In the genomic region with DNA sequence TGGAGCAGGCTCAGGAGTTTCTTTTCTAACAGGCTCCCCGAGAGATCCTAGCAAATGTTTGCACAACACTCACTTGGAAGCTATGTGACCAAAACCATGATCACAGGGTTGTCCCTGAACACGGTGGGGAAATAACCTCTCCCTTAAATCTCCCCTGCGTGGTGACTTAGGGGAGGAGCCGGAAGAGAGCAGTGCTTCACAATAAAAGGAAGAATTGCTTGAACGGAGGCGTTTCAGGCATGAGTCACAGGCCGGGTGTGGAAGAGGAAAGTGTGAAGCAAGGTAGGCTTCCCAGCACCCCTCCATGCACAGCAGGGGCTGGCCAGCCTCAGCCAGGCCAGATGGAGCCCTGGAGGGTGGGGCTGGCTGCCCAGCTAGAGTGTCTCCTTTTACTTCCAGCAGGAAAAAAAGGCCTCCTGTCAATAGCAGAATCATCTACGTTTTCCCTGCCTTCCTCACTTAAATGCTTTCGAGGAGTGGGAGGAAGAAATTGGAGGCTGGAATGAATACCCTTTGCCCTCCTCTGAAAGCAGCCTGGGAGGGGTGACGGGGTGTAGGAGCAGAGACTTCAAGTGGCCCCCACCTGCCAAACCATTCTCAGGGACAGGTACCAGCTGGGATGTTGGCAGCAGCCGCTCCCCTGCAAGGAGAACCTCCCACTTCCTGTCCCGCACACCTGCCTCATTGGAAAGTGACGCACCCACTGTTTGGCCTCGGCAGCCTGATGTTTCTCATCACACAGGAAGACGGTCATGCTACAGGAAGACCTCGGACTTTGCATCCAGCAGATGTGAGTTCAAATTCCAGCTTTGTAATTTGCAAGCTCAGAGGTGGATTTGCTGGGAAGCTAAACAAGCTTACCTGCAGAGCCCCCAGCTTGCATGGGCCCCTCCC, we compare ENCODE assay signal across 1 cellular context.
TF ChIP-seq lines count a peak whose summit lies in the region.

No MANE protein-coding gene starts in this region.

TF ChIP-seq in GM12878, 131 proteins besides CTCF, POLR2A, EP300 and RAD21 (continued from another document and continues in another):
- TF ChIP-seq, protein P1, sequence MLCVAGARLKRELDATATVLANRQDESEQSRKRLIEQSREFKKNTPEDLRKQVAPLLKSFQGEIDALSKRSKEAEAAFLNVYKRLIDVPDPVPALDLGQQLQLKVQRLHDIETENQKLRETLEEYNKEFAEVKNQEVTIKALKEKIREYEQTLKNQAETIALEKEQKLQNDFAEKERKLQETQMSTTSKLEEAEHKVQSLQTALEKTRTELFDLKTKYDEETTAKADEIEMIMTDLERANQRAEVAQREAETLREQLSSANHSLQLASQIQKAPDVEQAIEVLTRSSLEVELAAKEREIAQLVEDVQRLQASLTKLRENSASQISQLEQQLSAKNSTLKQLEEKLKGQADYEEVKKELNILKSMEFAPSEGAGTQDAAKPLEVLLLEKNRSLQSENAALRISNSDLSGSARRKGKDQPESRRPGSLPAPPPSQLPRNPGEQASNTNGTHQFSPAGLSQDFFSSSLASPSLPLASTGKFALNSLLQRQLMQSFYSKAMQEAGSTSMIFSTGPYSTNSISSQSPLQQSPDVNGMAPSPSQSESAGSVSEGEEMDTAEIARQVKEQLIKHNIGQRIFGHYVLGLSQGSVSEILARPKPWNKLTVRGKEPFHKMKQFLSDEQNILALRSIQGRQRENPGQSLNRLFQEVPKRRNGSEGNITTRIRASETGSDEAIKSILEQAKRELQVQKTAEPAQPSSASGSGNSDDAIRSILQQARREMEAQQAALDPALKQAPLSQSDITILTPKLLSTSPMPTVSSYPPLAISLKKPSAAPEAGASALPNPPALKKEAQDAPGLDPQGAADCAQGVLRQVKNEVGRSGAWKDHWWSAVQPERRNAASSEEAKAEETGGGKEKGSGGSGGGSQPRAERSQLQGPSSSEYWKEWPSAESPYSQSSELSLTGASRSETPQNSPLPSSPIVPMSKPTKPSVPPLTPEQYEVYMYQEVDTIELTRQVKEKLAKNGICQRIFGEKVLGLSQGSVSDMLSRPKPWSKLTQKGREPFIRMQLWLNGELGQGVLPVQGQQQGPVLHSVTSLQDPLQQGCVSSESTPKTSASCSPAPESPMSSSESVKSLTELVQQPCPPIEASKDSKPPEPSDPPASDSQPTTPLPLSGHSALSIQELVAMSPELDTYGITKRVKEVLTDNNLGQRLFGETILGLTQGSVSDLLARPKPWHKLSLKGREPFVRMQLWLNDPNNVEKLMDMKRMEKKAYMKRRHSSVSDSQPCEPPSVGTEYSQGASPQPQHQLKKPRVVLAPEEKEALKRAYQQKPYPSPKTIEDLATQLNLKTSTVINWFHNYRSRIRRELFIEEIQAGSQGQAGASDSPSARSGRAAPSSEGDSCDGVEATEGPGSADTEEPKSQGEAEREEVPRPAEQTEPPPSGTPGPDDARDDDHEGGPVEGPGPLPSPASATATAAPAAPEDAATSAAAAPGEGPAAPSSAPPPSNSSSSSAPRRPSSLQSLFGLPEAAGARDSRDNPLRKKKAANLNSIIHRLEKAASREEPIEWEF (IDR thresholded peaks at IDR 0.05; ENCODE audit: insufficient replicate concordance, low read depth, low read length) = no peak
- TF ChIP-seq, protein P2, sequence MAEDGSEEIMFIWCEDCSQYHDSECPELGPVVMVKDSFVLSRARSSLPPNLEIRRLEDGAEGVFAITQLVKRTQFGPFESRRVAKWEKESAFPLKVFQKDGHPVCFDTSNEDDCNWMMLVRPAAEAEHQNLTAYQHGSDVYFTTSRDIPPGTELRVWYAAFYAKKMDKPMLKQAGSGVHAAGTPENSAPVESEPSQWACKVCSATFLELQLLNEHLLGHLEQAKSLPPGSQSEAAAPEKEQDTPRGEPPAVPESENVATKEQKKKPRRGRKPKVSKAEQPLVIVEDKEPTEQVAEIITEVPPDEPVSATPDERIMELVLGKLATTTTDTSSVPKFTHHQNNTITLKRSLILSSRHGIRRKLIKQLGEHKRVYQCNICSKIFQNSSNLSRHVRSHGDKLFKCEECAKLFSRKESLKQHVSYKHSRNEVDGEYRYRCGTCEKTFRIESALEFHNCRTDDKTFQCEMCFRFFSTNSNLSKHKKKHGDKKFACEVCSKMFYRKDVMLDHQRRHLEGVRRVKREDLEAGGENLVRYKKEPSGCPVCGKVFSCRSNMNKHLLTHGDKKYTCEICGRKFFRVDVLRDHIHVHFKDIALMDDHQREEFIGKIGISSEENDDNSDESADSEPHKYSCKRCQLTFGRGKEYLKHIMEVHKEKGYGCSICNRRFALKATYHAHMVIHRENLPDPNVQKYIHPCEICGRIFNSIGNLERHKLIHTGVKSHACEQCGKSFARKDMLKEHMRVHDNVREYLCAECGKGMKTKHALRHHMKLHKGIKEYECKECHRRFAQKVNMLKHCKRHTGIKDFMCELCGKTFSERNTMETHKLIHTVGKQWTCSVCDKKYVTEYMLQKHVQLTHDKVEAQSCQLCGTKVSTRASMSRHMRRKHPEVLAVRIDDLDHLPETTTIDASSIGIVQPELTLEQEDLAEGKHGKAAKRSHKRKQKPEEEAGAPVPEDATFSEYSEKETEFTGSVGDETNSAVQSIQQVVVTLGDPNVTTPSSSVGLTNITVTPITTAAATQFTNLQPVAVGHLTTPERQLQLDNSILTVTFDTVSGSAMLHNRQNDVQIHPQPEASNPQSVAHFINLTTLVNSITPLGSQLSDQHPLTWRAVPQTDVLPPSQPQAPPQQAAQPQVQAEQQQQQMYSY (CRISPR knock-in tag; IDR thresholded peaks at IDR 0.05) = no peak
- TF ChIP-seq LARP7 (IDR thresholded peaks at IDR 0.05) = no peak
- TF ChIP-seq ZNF207 (IDR thresholded peaks at IDR 0.05; ENCODE audit: borderline replicate concordance) = no peak
- TF ChIP-seq ZNF217 (IDR thresholded peaks at IDR 0.05) = no peak
- TF ChIP-seq, protein P3, sequence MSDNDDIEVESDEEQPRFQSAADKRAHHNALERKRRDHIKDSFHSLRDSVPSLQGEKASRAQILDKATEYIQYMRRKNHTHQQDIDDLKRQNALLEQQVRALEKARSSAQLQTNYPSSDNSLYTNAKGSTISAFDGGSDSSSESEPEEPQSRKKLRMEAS (IDR thresholded peaks at IDR 0.05; ENCODE audit: low read depth, low read length) = peak; percentile 54; the same call in 1 of the 2 replicates
- TF ChIP-seq SUZ12 (IDR thresholded peaks at IDR 0.05; ENCODE audit: unreplicated experiment) = no peak
- TF ChIP-seq FOXK2 (IDR thresholded peaks at IDR 0.05) = no peak
- TF ChIP-seq GABPA (IDR thresholded peaks at IDR 0.05; ENCODE audit: low read depth) = 0 out of 2 replicates have a peak, but pooled peaks have one; percentile 8
- TF ChIP-seq WRNIP1 (IDR thresholded peaks at IDR 0.05; ENCODE audit: borderline replicate concordance, low read depth, low read length) = no peak
- peak; percentile 32 for TF ChIP-seq MEF2B (IDR thresholded peaks at IDR 0.05; ENCODE audit: partially characterized antibody, poor library complexity, severe bottlenecking)
- TF ChIP-seq TCF12 (IDR thresholded peaks at IDR 0.05; ENCODE audit: low read depth, low read length) = peak; percentile 80; the same call in 1 of the 2 replicates
- TF ChIP-seq SPI1 (IDR thresholded peaks at IDR 0.05; ENCODE audit: borderline replicate concordance, insufficient read depth, low read depth, low read length) = peak; percentile 42; the same call in 1 of the 2 replicates
- TF ChIP-seq RFX5 (IDR thresholded peaks at IDR 0.05; ENCODE audit: low read depth, low read length) = no peak
- no peak for TF ChIP-seq BMI1 (IDR thresholded peaks at IDR 0.05; ENCODE audit: borderline replicate concordance)
- TF ChIP-seq JUNB (IDR thresholded peaks at IDR 0.05) = peak; percentile 34; the same call in 1 of the 2 replicates
- TF ChIP-seq, protein P4, sequence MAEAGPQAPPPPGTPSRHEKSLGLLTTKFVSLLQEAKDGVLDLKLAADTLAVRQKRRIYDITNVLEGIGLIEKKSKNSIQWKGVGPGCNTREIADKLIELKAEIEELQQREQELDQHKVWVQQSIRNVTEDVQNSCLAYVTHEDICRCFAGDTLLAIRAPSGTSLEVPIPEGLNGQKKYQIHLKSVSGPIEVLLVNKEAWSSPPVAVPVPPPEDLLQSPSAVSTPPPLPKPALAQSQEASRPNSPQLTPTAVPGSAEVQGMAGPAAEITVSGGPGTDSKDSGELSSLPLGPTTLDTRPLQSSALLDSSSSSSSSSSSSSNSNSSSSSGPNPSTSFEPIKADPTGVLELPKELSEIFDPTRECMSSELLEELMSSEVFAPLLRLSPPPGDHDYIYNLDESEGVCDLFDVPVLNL (IDR thresholded peaks at IDR 0.05; ENCODE audit: low read depth, low read length) = no peak
- peak; percentile 89 for TF ChIP-seq TCF3 (IDR thresholded peaks at IDR 0.05; ENCODE audit: borderline replicate concordance, insufficient read depth, low read depth, low read length)
- TF ChIP-seq CHD2 (IDR thresholded peaks at IDR 0.05; ENCODE audit: borderline replicate concordance, low read depth, low read length) = no peak
- no peak for TF ChIP-seq POU2F2 (IDR thresholded peaks at IDR 0.05; ENCODE audit: borderline replicate concordance, low read depth, low read length)
- TF ChIP-seq, protein P5, sequence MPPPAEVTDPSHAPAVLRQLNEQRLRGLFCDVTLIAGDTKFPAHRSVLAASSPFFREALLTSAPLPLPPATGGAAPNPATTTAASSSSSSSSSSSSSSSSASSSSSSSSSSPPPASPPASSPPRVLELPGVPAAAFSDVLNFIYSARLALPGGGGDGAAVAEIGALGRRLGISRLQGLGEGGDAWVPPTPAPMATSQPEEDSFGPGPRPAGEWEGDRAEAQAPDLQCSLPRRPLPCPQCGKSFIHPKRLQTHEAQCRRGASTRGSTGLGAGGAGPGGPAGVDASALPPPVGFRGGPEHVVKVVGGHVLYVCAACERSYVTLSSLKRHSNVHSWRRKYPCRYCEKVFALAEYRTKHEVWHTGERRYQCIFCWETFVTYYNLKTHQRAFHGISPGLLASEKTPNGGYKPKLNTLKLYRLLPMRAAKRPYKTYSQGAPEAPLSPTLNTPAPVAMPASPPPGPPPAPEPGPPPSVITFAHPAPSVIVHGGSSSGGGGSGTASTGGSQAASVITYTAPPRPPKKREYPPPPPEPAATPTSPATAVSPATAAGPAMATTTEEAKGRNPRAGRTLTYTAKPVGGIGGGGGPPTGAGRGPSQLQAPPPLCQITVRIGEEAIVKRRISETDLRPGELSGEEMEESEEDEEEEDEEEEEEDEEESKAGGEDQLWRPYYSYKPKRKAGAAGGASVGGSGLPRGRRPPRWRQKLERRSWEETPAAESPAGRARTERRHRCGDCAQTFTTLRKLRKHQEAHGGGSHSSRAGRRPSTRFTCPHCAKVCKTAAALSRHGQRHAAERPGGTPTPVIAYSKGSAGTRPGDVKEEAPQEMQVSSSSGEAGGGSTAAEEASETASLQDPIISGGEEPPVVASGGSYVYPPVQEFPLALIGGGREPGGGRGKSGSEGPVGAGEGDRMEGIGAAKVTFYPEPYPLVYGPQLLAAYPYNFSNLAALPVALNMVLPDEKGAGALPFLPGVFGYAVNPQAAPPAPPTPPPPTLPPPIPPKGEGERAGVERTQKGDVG (CRISPR knock-in tag; IDR thresholded peaks at IDR 0.05) = no peak
- TF ChIP-seq, protein P6, sequence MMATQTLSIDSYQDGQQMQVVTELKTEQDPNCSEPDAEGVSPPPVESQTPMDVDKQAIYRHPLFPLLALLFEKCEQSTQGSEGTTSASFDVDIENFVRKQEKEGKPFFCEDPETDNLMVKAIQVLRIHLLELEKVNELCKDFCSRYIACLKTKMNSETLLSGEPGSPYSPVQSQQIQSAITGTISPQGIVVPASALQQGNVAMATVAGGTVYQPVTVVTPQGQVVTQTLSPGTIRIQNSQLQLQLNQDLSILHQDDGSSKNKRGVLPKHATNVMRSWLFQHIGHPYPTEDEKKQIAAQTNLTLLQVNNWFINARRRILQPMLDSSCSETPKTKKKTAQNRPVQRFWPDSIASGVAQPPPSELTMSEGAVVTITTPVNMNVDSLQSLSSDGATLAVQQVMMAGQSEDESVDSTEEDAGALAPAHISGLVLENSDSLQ (IDR thresholded peaks at IDR 0.05) = no peak
- TF ChIP-seq MTA3 (IDR thresholded peaks at IDR 0.05; ENCODE audit: borderline replicate concordance, low read length) = no peak
- no peak for TF ChIP-seq SIX5 (IDR thresholded peaks at IDR 0.05; ENCODE audit: low read depth, low read length, severe bottlenecking)
- TF ChIP-seq, protein P7, sequence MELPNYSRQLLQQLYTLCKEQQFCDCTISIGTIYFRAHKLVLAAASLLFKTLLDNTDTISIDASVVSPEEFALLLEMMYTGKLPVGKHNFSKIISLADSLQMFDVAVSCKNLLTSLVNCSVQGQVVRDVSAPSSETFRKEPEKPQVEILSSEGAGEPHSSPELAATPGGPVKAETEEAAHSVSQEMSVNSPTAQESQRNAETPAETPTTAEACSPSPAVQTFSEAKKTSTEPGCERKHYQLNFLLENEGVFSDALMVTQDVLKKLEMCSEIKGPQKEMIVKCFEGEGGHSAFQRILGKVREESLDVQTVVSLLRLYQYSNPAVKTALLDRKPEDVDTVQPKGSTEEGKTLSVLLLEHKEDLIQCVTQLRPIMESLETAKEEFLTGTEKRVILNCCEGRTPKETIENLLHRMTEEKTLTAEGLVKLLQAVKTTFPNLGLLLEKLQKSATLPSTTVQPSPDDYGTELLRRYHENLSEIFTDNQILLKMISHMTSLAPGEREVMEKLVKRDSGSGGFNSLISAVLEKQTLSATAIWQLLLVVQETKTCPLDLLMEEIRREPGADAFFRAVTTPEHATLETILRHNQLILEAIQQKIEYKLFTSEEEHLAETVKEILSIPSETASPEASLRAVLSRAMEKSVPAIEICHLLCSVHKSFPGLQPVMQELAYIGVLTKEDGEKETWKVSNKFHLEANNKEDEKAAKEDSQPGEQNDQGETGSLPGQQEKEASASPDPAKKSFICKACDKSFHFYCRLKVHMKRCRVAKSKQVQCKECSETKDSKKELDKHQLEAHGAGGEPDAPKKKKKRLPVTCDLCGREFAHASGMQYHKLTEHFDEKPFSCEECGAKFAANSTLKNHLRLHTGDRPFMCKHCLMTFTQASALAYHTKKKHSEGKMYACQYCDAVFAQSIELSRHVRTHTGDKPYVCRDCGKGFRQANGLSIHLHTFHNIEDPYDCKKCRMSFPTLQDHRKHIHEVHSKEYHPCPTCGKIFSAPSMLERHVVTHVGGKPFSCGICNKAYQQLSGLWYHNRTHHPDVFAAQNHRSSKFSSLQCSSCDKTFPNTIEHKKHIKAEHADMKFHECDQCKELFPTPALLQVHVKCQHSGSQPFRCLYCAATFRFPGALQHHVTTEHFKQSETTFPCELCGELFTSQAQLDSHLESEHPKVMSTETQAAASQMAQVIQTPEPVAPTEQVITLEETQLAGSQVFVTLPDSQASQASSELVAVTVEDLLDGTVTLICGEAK (IDR thresholded peaks at IDR 0.05; ENCODE audit: borderline replicate concordance) = no peak
- peak; percentile 23; the same call in 1 of the 2 replicates for TF ChIP-seq RUNX3 (IDR thresholded peaks at IDR 0.05; ENCODE audit: low read length)
- TF ChIP-seq ZNF622 (IDR thresholded peaks at IDR 0.05) = no peak
- TF ChIP-seq GATAD2B (conservative IDR thresholded peaks at IDR 0.05; ENCODE audit: low read depth) = no peak
- no peak for TF ChIP-seq YBX1 (IDR thresholded peaks at IDR 0.05)
- TF ChIP-seq BHLHE40 (IDR thresholded peaks at IDR 0.05; ENCODE audit: borderline replicate concordance in 1 of 2, low read depth in 2 of 2, low read length in 1 of 2) = peak in 1 of 2 experiments; percentile 28; a peak in 1 of 4 replicates
- TF ChIP-seq ZNF384 (IDR thresholded peaks at IDR 0.05; ENCODE audit: borderline replicate concordance, low read depth, low read length) = no peak
- no peak for TF ChIP-seq TCF7 (IDR thresholded peaks at IDR 0.05; ENCODE audit: borderline replicate concordance)
- no peak for TF ChIP-seq ZNF24 (IDR thresholded peaks at IDR 0.05)
- TF ChIP-seq NR2C2 (IDR thresholded peaks at IDR 0.05; ENCODE audit: borderline replicate concordance, control insufficient read depth, insufficient read length, low read depth) = no peak
- no peak for TF ChIP-seq HCFC1 (IDR thresholded peaks at IDR 0.05; ENCODE audit: low read length)
- no peak for TF ChIP-seq RB1 (IDR thresholded peaks at IDR 0.05; ENCODE audit: borderline replicate concordance)
- TF ChIP-seq SMAD5 (IDR thresholded peaks at IDR 0.05; ENCODE audit: low read depth) = no peak
- no peak for TF ChIP-seq NFXL1 (IDR thresholded peaks at IDR 0.05; ENCODE audit: borderline replicate concordance)
- no peak for TF ChIP-seq CHD1 (IDR thresholded peaks at IDR 0.05; ENCODE audit: low read depth, low read length)
- TF ChIP-seq RELA (IDR thresholded peaks at IDR 0.05; ENCODE audit: borderline replicate concordance, partially characterized antibody) = peak; percentile 6
